In genomic region chr3:80550154-80550553, GRCh38 we compare ENCODE assay signal across 17 cellular contexts.
DNase-seq lines count a peak whose midpoint lies in the region; ATAC-seq lines count a peak whose summit lies in the region.
"Had no signal": no experiment of that assay in that cellular context is flagged by ENCODE, and none has a peak within 500 bp of the region (broad histone marks: within the 10 kb centered on the region; RNA-seq: fewer than 3 reads in every experiment).

No MANE protein-coding gene starts in this region.

- H3K36me3 ChIP-seq in SK-N-MC (ENCODE audit: insufficient read depth, low read length) = no peaks in the 10 kb centered on the region

- H3K9ac ChIP-seq in SK-N-MC (ENCODE audit: insufficient read length) = no peak overlapping the region

- H3K27ac ChIP-seq in SK-N-MC = no peak overlapping the region

- DNase-seq in NCI-H748 (lab: John Stamatoyannopoulos, UW; ENCODE audit: unreplicated experiment) (peak; percentile 14), NCI-H748 treated with DMSO at 0.1 percent for 48 hours (lab: John Stamatoyannopoulos, UW) (no peak), NCI-H1105 treated with DMSO at 0.1 percent for 48 hours (lab: John Stamatoyannopoulos, UW) (peak; percentile 89), SK-N-MC (ENCODE audit: low read depth, low spot score) (peak; percentile 12), NCI-H2196 (lab: John Stamatoyannopoulos, UW; ENCODE audit: unreplicated experiment) (no peak), NCI-H1694 (lab: John Stamatoyannopoulos, UW) (no peak)
- DNase-seq: C1 segment of cervical spinal cord; CD8-positive, alpha-beta memory T cell; DND-41; H9; Karpas-422; NCI-H2081 treated with DMSO at 0.1 percent for 48 hours; NCI-H526; PC-3; RPMI8226; SHP77 treated with DMSO at 0.1 percent for 48 hours had no signal

- no peak overlapping the region for H3K4me3 ChIP-seq in SK-N-MC

- no peak for ATAC-seq in HG02571 (IDR thresholded peaks at IDR 0.05; ENCODE audit: unreplicated experiment)
- ATAC-seq: PC-3 had no signal

- no peaks in the 10 kb centered on the region for H3K9me3 ChIP-seq in SK-N-MC (ENCODE audit: low read depth, low read length)

Comparison
In these comparisons a context has a peak if more than half of its experiments do, and no peak if none do; other contexts are left out.
1. DNase-seq: peak in NCI-H748 (single experiment), NCI-H1105 treated with DMSO at 0.1 percent for 48 hours (single experiment) and SK-N-MC (single experiment); none in NCI-H748 treated with DMSO at 0.1 percent for 48 hours (single experiment), NCI-H2196 (single experiment) and NCI-H1694 (single experiment).